Comparison of ENCODE assay signal across 7 cellular contexts in the genomic region with DNA sequence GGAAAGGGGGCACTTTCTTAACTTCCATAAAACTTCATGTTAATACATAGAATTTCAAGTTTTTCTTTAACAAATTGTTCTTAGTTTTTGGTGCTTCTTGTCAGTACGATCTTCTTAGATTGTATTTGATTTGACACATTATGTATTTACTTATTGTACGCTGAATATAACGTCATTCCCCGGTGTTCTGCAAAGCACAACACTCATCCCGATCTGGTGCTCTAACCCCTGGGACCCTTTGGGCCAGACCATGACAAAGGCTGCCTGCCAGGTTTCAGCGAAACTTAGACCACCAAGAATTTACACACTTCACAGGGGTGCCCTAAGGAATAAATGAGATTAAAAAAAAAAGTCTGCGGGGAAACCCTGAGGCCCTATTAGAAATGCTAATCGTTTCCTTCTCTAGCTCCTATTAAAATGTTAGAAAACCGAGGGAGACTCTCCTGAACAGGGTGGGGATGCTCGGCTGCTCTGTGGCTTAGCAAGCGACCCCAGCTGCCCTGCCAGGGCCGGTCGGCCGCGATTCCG. TPM values are rescaled to one million over a fixed set of nuclear protein-coding genes. Genes with fewer than 3 reads are reported as not detected.
A peak's percentile ranks its signal among the peaks of the same experiment; 100 is the strongest.
DNase-seq lines count a peak whose midpoint lies in the region; ATAC-seq and TF ChIP-seq lines count a peak whose summit lies in the region.

No MANE protein-coding gene starts in this region.

- 31% methylated on average over 16 of the region's 16 CpGs for WGBS in right cardiac atrium
- 18 to 23% (median 21%) methylated on average over 16 of the region's 16 CpGs for WGBS in spleen, 5 donors

- H3K27ac ChIP-seq in HUES48 (ENCODE audit: low read depth, low read length) (no peak overlapping the region), VCaP (peak overlapping the region; percentile 97), right cardiac atrium (ENCODE audit: low read length) (no peak overlapping the region), spleen (peak overlapping the region; percentile 96 to 100 (median 99))

- H3K9ac ChIP-seq in HUES48 (ENCODE audit: low read depth, low read length) = no peak overlapping the region

- H3K4me1 ChIP-seq in HUES48 (ENCODE audit: control insufficient read depth, insufficient read depth, low read length) (peaks cover 1% of the 10 kb centered on the region; the same call in 1 of the 2 replicates), right cardiac atrium (ENCODE audit: control insufficient read depth, insufficient read depth, low read length) (peaks cover 2% of the 10 kb centered on the region), spleen (peaks cover 14 to 40% (median 31%) of the 10 kb centered on the region in 6 donors)

- peak overlapping the region; percentile 70 for H3K4me3 ChIP-seq in HUES48 (ENCODE audit: low read depth, low read length)
- peak overlapping the region; percentile 50 for H3K4me3 ChIP-seq in right cardiac atrium (ENCODE audit: low read length)
- peak overlapping the region; percentile 44 to 96 (median 94) for H3K4me3 ChIP-seq in spleen

- H3K9me3 ChIP-seq in HUES48 (ENCODE audit: control insufficient read depth, insufficient read depth, low read length) (no peaks in the 10 kb centered on the region), right cardiac atrium (ENCODE audit: control insufficient read depth, low read length) (no peaks in the 10 kb centered on the region), spleen (no peaks in the 10 kb centered on the region)

- DNase-seq in right cardiac atrium (peak in 1 of 3 donors; percentile 34), spleen (no peak), NCI-H1092 treated with DMSO at 0.1 percent for 48 hours (lab: John Stamatoyannopoulos, UW) (no peak)
- no peak for DNase-seq in activated CD8-positive, alpha-beta memory T cell treated with anti-CD3 and anti-CD28 coated beads, Interleukin-2, amount 50 U/mL, for 4 hours

- intact Hi-C loops in right cardiac atrium (cut with DNase I) (loop anchor here in 3 of 4 donors (5.0 to 10.0 kb wide), 4 partner anchors 50 to 60 kb away; a partner anchor contains a TSS), spleen (cut with DNase I; ENCODE audit: low total_unique reads) (loop anchor here (5.0 to 10.0 kb wide), 3 partner anchors 53 to 270 kb away; a partner anchor contains a TSS)

- TF ChIP-seq CTCF in VCaP (conservative IDR thresholded peaks at IDR 0.05) = no peak
- TF ChIP-seq CTCF in spleen (IDR thresholded peaks at IDR 0.05 in 8 of 11, conservative IDR thresholded peaks at IDR 0.05 in 3 of 11) = no peak

- TF ChIP-seq POLR2A in spleen (IDR thresholded peaks at IDR 0.05) = no peak

- H3K36me3 ChIP-seq in HUES48 (ENCODE audit: control insufficient read depth, insufficient read depth, low read length) (no peaks in the 10 kb centered on the region), spleen (no peaks in the 10 kb centered on the region)

- ATAC-seq in right cardiac atrium = no peak
- no peak for ATAC-seq in esophagus mucosa

- H3K27me3 ChIP-seq in HUES48 (ENCODE audit: control insufficient read depth, insufficient read depth, low read length) (peaks cover 84% of the 10 kb centered on the region), right cardiac atrium (ENCODE audit: control insufficient read depth, insufficient read depth) (no peaks in the 10 kb centered on the region), spleen (replicated peaks in 1 of 7) (no peaks in the 10 kb centered on the region)

RNA-seq across cellular contexts. Expression of a gene that starts 0.9 kb away (rescaled TPM):
- total RNA-seq in right cardiac atrium = 10 to 100 TPM; 60.4 to 74.5 (median 68.7) TPM
- 61.5 TPM for polyA plus RNA-seq in right cardiac atrium
- 100 to 1,000 TPM in 3 of 7 donors, 10 to 100 TPM in 4; 39.1 to 120 (median 98.3) TPM for total RNA-seq in spleen
- polyA plus RNA-seq in spleen = 100 to 1,000 TPM; 115 to 156 (median 152) TPM
- total RNA-seq in esophagus mucosa = 102 TPM

RNA-seq across cellular contexts. Expression of a gene that starts 44.3 kb away (rescaled TPM):
- not detected for total RNA-seq in right cardiac atrium
- not detected for polyA plus RNA-seq in right cardiac atrium
- 10 to 100 TPM in 1 of 7 donors, 1 to 10 TPM in 5, under 1 TPM in 1; 0.76 to 26.6 (median 4.7) TPM for total RNA-seq in spleen
- under 1 TPM; 0.13 to 0.64 (median 0.32) TPM for polyA plus RNA-seq in spleen
- not detected for total RNA-seq in esophagus mucosa

RNA-seq across cellular contexts. Expression of a gene that starts 60.0 kb away (rescaled TPM):
- 1 to 10 TPM; 7.7 to 9.5 (median 8.3) TPM for total RNA-seq in right cardiac atrium
- 5.3 TPM for polyA plus RNA-seq in right cardiac atrium
- 10 to 100 TPM; 16.8 to 58.6 (median 28.3) TPM for total RNA-seq in spleen
- polyA plus RNA-seq in spleen = 10 to 100 TPM; 11.2 to 13.0 (median 12.5) TPM
- total RNA-seq in esophagus mucosa = 8.6 TPM

Comparison
In these comparisons a context has a peak if more than half of its experiments do, and no peak if none do; other contexts are left out.
1. H3K27ac ChIP-seq: peak in VCaP (single experiment) and spleen (8 of 8); none in HUES48 (single experiment) and right cardiac atrium (single experiment).
2. Peak in every context shown above with its lines, with median percentiles within 50 percentile points of each other: H3K4me3 ChIP-seq.